ENCODE assay signal across 8 cellular contexts in genomic region chrX:23667239-23668177, GRCh38. TPM values are rescaled to one million over a fixed set of nuclear protein-coding genes. Genes with fewer than 3 reads are reported as not detected.
DNase-seq lines count a peak whose midpoint lies in the region; ATAC-seq, FAIRE-seq and TF ChIP-seq lines count a peak whose summit lies in the region.

Gene PRDX4, plus strand, starts transcription at chrX:23667493. Its CDS starts 78 bp downstream, at chrX:23667571.

- H3K27ac ChIP-seq in A673 (ENCODE audit: low read depth, low read length, poor library complexity, severe bottlenecking) = peak within 1 kb of the TSS; percentile 79
- H3K27ac ChIP-seq in WERI-Rb-1 = peak within 1 kb of the TSS; percentile 76

- H3K4me3 Mint-ChIP-seq in immature natural killer cell = peak within 1 kb of the TSS; percentile 80 to 91 (median 86)

- H3K27me3 ChIP-seq in A673 (replicated peaks; ENCODE audit: insufficient read depth, low read depth, low read length, poor library complexity) = no peaks in the 10 kb centered on the region
- peaks cover 11% of the 10 kb centered on the region for H3K27me3 ChIP-seq in WERI-Rb-1 (ENCODE audit: insufficient read depth, low read depth, severe bottlenecking)
- H3K27me3 ChIP-seq in bronchial epithelial cell (ENCODE audit: control insufficient read depth, insufficient read depth, low read length) = no peaks in the 10 kb centered on the region

- no peaks in the 10 kb centered on the region for H3K9me3 Mint-ChIP-seq in immature natural killer cell

- no peak for TF ChIP-seq CTCF in A673 (conservative IDR thresholded peaks at IDR 0.05; ENCODE audit: low read depth, low read length)
- TF ChIP-seq CTCF in WERI-Rb-1 (IDR thresholded peaks at IDR 0.05; ENCODE audit: low read depth, low read length) = no peak
- no peak for TF ChIP-seq CTCF in bronchial epithelial cell (IDR thresholded peaks at IDR 0.05; ENCODE audit: insufficient read depth, low read length, severe bottlenecking)

- ATAC-seq in GM18861 (IDR thresholded peaks at IDR 0.05; ENCODE audit: unreplicated experiment) = peak; percentile 36
- ATAC-seq in HG03097 (IDR thresholded peaks at IDR 0.05; ENCODE audit: low FRiP score, unreplicated experiment) = peak; percentile 48

- H3K4me1 ChIP-seq in A673 (ENCODE audit: insufficient read depth, low read length, poor library complexity, severe bottlenecking) = no peaks in the 10 kb centered on the region

- H3K4me3 ChIP-seq in A673 (ENCODE audit: low read depth, low read length, poor library complexity, severe bottlenecking) = peak within 1 kb of the TSS; percentile 64
- H3K4me3 ChIP-seq in WERI-Rb-1 (ENCODE audit: low read depth, low read length) = peak within 1 kb of the TSS; percentile 70
- H3K4me3 ChIP-seq in bronchial epithelial cell (ENCODE audit: low read depth, low read length) = peak within 1 kb of the TSS; percentile 79

- BruUV-seq in A673 (replicated peaks; lab: Mats Ljungman, UMichigan) = no TSS peak

- H3K27me3 Mint-ChIP-seq in immature natural killer cell (ENCODE audit: low read depth in 3 of 3) = no peaks in the 10 kb centered on the region

- intact Hi-C loops in A673 (cut with micrococcal nuclease; ENCODE audit: unreplicated experiment) = no loop called here

- H3K36me3 ChIP-seq in A673 (ENCODE audit: insufficient read depth, low read length, poor library complexity, severe bottlenecking) = peaks cover 10% of the 10 kb centered on the region
- no peaks in the 10 kb centered on the region; the same call in 1 of the 2 replicates for H3K36me3 ChIP-seq in WERI-Rb-1
- H3K36me3 ChIP-seq in bronchial epithelial cell (ENCODE audit: control insufficient read depth, insufficient read depth, low read length) = no peaks in the 10 kb centered on the region

- CTCF ChIA-PET in A673 (lab: Charles Lee) = no interaction called here

- DNase-seq in A673 (ENCODE audit: low spot score) (peak; percentile 85), NCI-H2196 (lab: John Stamatoyannopoulos, UW; ENCODE audit: unreplicated experiment) (peak; percentile 80), WERI-Rb-1 (peak; percentile 87), bronchial epithelial cell (ENCODE audit: low read depth) (peak; percentile 58), immature natural killer cell (peak; percentile 70 to 75 (median 72)), smooth muscle cell of the brain vasculature (ENCODE audit: low read depth, low spot score) (peak; percentile 51)

- H3K27ac Mint-ChIP-seq in immature natural killer cell = peak within 1 kb of the TSS; percentile 73 to 87 (median 82)

- H3K9me3 ChIP-seq in A673 (ENCODE audit: low read depth, low read length, poor library complexity, severe bottlenecking) (no peaks in the 10 kb centered on the region), WERI-Rb-1 (ENCODE audit: severe bottlenecking) (no peaks in the 10 kb centered on the region)

- H3K36me3 Mint-ChIP-seq in immature natural killer cell = no peaks in the 10 kb centered on the region

- POLR2A ChIA-PET in A673 (lab: Charles Lee; ENCODE audit: low non-redundant PET) = no interaction called here

- peaks cover 15 to 23% of the 10 kb centered on the region in 2 donors for H3K4me1 Mint-ChIP-seq in immature natural killer cell

- no peak for FAIRE-seq in bronchial epithelial cell (lab: Jason Lieb, UNC)

RNA-seq across cellular contexts. Expression of gene PRDX4, which starts in this region (rescaled TPM):
- total RNA-seq in A673 (2021) (137 and 155 TPM in 2 replicates), bronchial epithelial cell (147 and 179 TPM in 2 replicates)
- polyA plus RNA-seq in immature natural killer cell = 10 to 100 TPM; 49.1 to 95.2 (median 66.7) TPM

Comparison
In these comparisons a context has a peak if more than half of its experiments do, and no peak if none do; other contexts are left out.
1. Peak in every context shown above with its lines: DNase-seq, ATAC-seq, H3K4me3 ChIP-seq and H3K27ac ChIP-seq.